Comparison of ENCODE assay signal across 13 cellular contexts in genomic region chr10:93218386-93218785, GRCh38.
DNase-seq lines count a peak whose midpoint lies in the region; ATAC-seq and TF ChIP-seq lines count a peak whose summit lies in the region.
"Had no signal": no experiment of that assay in that cellular context is flagged by ENCODE, and none has a peak within 500 bp of the region (broad histone marks: within the 10 kb centered on the region; RNA-seq: fewer than 3 reads in every experiment).

No MANE protein-coding gene starts in this region.

- intact Hi-C loops in right lobe of liver (cut with DNase I): no loop called here

- H3K36me3 ChIP-seq in right lobe of liver (no peaks in the 10 kb centered on the region), brain microvascular endothelial cell (replicated peaks) (no peaks in the 10 kb centered on the region)

- H3K9me3 ChIP-seq in right lobe of liver: no peaks in the 10 kb centered on the region

- peak overlapping the region in 1 of 3 donors; percentile 36 for H3K27ac ChIP-seq in right lobe of liver
- no peak overlapping the region for H3K27ac ChIP-seq in brain microvascular endothelial cell

- in situ Hi-C loops in brain microvascular endothelial cell (cut with HindIII; ENCODE audit: low pct_ligation_motif_present, low sequenced_read_pairs): no loop called here

- ATAC-seq in right lobe of liver: peak in 3 of 4 donors; percentile 37 to 48 (median 37)

- H3K27me3 ChIP-seq in right lobe of liver (no peaks in the 10 kb centered on the region), brain microvascular endothelial cell (replicated peaks) (no peaks in the 10 kb centered on the region)

- peaks cover 0 to 49% (median 13%) of the 10 kb centered on the region in 4 donors for H3K4me1 ChIP-seq in right lobe of liver

- DNase-seq in NCI-H748 (lab: John Stamatoyannopoulos, UW; ENCODE audit: unreplicated experiment): peak; percentile 39
- no peak for DNase-seq in NCI-H748 treated with DMSO at 0.1 percent for 48 hours (lab: John Stamatoyannopoulos, UW)
- peak; percentile 10 for DNase-seq in NCI-H446 treated with DMSO at 0.1 percent for 48 hours (lab: John Stamatoyannopoulos, UW)
- peak; percentile 68 for DNase-seq in SHP77 treated with DMSO at 0.1 percent for 48 hours (lab: John Stamatoyannopoulos, UW)
- DNase-seq in right lobe of liver: no peak
- DNase-seq in epidermal melanocyte (ENCODE audit: insufficient read length, low spot score): no peak
- no peak for DNase-seq in brain microvascular endothelial cell
- DNase-seq: C1 segment of cervical spinal cord; CD4-positive, alpha-beta T cell; DND-41; GDM1; HCEC 1CT; HFFc6 had no signal

- TF ChIP-seq POLR2A in right lobe of liver (IDR thresholded peaks at IDR 0.05): no peak

- TF ChIP-seq CTCF in right lobe of liver (IDR thresholded peaks at IDR 0.05) (no peak), brain microvascular endothelial cell (IDR thresholded peaks at IDR 0.05; ENCODE audit: low read depth, low read length, missing control alignments) (no peak)

- no peak overlapping the region for H3K4me3 ChIP-seq in right lobe of liver
- H3K4me3 ChIP-seq in brain microvascular endothelial cell (ENCODE audit: low read depth, low read length): no peak overlapping the region

Comparison
In these comparisons a context has a peak if more than half of its experiments do, and no peak if none do; other contexts are left out.
1. DNase-seq: peak in NCI-H748 (single experiment), NCI-H446 treated with DMSO at 0.1 percent for 48 hours (single experiment) and SHP77 treated with DMSO at 0.1 percent for 48 hours (single experiment); none in NCI-H748 treated with DMSO at 0.1 percent for 48 hours (single experiment), right lobe of liver (0 of 3), epidermal melanocyte (single experiment) and brain microvascular endothelial cell (single experiment).